ENCODE assay signal across 7 cellular contexts in genomic region chr20:59751075-59751711, GRCh38.
A peak's percentile ranks its signal among the peaks of the same experiment; 100 is the strongest.
DNase-seq lines count a peak whose midpoint lies in the region; ATAC-seq and TF ChIP-seq lines count a peak whose summit lies in the region.

No MANE protein-coding gene starts in this region.

- POLR2A ChIA-PET in WTC11 (lab: Charles Lee), result no interaction called here

- H3K9ac ChIP-seq in Loucy (ENCODE audit: low read depth, low read length, poor library complexity, severe bottlenecking), result no peak overlapping the region
- H3K9ac ChIP-seq in parathyroid adenoma, result no peak overlapping the region

- H3K36me3 ChIP-seq in DOHH2 (ENCODE audit: control insufficient read depth, low read length) (no peaks in the 10 kb centered on the region), Loucy (ENCODE audit: insufficient read depth, low read length) (peaks cover 25% of the 10 kb centered on the region; the same call in 1 of the 2 replicates), parathyroid adenoma (ENCODE audit: control insufficient read depth, insufficient read depth, low read length) (no peaks in the 10 kb centered on the region)

- H3F3A ChIP-seq in DOHH2 (ENCODE audit: control insufficient read depth, insufficient read depth) (no peaks in the 10 kb centered on the region), Loucy (ENCODE audit: low read depth) (no peaks in the 10 kb centered on the region)

- H3K79me2 ChIP-seq in DOHH2 (ENCODE audit: control insufficient read depth, low read length), result no peaks in the 10 kb centered on the region
- H3K79me2 ChIP-seq in Loucy (ENCODE audit: insufficient read depth, low read length), result no peaks in the 10 kb centered on the region
- H3K79me2 ChIP-seq in parathyroid adenoma, result no peaks in the 10 kb centered on the region

- H3K9me2 ChIP-seq in DOHH2 (replicated peaks; ENCODE audit: control insufficient read depth, low read length), result no peaks in the 10 kb centered on the region
- H3K9me2 ChIP-seq in Loucy (replicated peaks; ENCODE audit: low read depth, low read length), result no peaks in the 10 kb centered on the region

- no peaks in the 10 kb centered on the region for H3K9me3 Mint-ChIP-seq in WTC11

- peaks cover 49% of the 10 kb centered on the region for H3K27me3 Mint-ChIP-seq in WTC11 (ENCODE audit: low read depth)

- no peak overlapping the region for H3K4me2 ChIP-seq in DOHH2 (ENCODE audit: low read length)
- no peak overlapping the region for H3K4me2 ChIP-seq in Loucy (ENCODE audit: low read depth, low read length, poor library complexity, severe bottlenecking)
- H3K4me2 ChIP-seq in parathyroid adenoma (ENCODE audit: low read length), result no peak overlapping the region

- H3K4me3 Mint-ChIP-seq in WTC11, result no peak overlapping the region

- peaks cover 11% of the 10 kb centered on the region for H3K4me1 ChIP-seq in DOHH2 (ENCODE audit: control insufficient read depth, low read length)
- no peaks in the 10 kb centered on the region for H3K4me1 ChIP-seq in Loucy (ENCODE audit: insufficient read depth, low read length, poor library complexity, severe bottlenecking)
- H3K4me1 ChIP-seq in parathyroid adenoma, result no peaks in the 10 kb centered on the region

- no peak overlapping the region for H3K27ac Mint-ChIP-seq in WTC11

- H2AFZ ChIP-seq in Loucy (ENCODE audit: low read length) (no peak overlapping the region), parathyroid adenoma (peak overlapping the region; percentile 33)

- H3K27ac ChIP-seq in DOHH2 (ENCODE audit: low read depth, low read length) (no peak overlapping the region), parathyroid adenoma (no peak overlapping the region)

- no peaks in the 10 kb centered on the region for H3K27me3 ChIP-seq in DOHH2 (ENCODE audit: control insufficient read depth, low read length)
- H3K27me3 ChIP-seq in Loucy (ENCODE audit: insufficient read depth, low read length, poor library complexity, severe bottlenecking), result no peaks in the 10 kb centered on the region
- peaks cover 8% of the 10 kb centered on the region for H3K27me3 ChIP-seq in parathyroid adenoma (ENCODE audit: control insufficient read depth, insufficient read depth, low read length)

- peaks cover 3% of the 10 kb centered on the region; the same call in 1 of the 2 replicates for H3K4me1 Mint-ChIP-seq in WTC11

- H3K36me3 Mint-ChIP-seq in WTC11, result no peaks in the 10 kb centered on the region

- H3K4me3 ChIP-seq in DOHH2 (ENCODE audit: low read length) (no peak overlapping the region), Loucy (ENCODE audit: low read length, poor library complexity, severe bottlenecking) (no peak overlapping the region), fibroblast of villous mesenchyme (ENCODE audit: low read depth, low read length) (no peak overlapping the region), parathyroid adenoma (ENCODE audit: low read depth, low read length) (no peak overlapping the region)

- CTCF ChIA-PET in WTC11 (lab: Charles Lee), result interaction anchor here (0.5 to 1.8 kb wide), 5 partner anchors 98 to 179 kb away, joined by 4 to 19 read pairs (median 10); no protein-coding TSS in a partner anchor

- ATAC-seq in GM19467 (IDR thresholded peaks at IDR 0.05; ENCODE audit: unreplicated experiment) (peak; percentile 42), WTC11 (peak; percentile 89), GM19452 (IDR thresholded peaks at IDR 0.05; ENCODE audit: unreplicated experiment) (no peak)

- H4K20me1 ChIP-seq in DOHH2 (ENCODE audit: control insufficient read depth, insufficient read depth, low read depth, low read length) (no peaks in the 10 kb centered on the region), Loucy (ENCODE audit: insufficient read depth, low read length, poor library complexity, severe bottlenecking) (no peaks in the 10 kb centered on the region)

- H3K9me3 ChIP-seq in DOHH2 (ENCODE audit: control insufficient read depth, insufficient read depth, low read length) (no peaks in the 10 kb centered on the region), Loucy (ENCODE audit: insufficient read depth, low read depth, low read length) (no peaks in the 10 kb centered on the region), parathyroid adenoma (ENCODE audit: control insufficient read depth, low read length) (no peaks in the 10 kb centered on the region)

- TF ChIP-seq CTCF in DOHH2 (IDR thresholded peaks at IDR 0.05; ENCODE audit: low read depth, low read length, poor library complexity, severe bottlenecking) (peak; percentile 75), Loucy (conservative IDR thresholded peaks at IDR 0.05; ENCODE audit: low read length) (peak; percentile 86), WTC11 (IDR thresholded peaks at IDR 0.05) (peak; percentile 61), fibroblast of villous mesenchyme (IDR thresholded peaks at IDR 0.05; ENCODE audit: insufficient read depth, low read depth, low read length) (peak; percentile 46), parathyroid adenoma (IDR thresholded peaks at IDR 0.05) (peak; percentile 64)

- DNase-seq in WTC11 (ENCODE audit: low spot score), result peak; percentile 87
- DNase-seq in fibroblast of villous mesenchyme (ENCODE audit: low read depth), result peak; percentile 20

TF ChIP-seq in WTC11, 78 proteins besides CTCF, POLR2A, EP300 and RAD21:
- TF ChIP-seq ZNF317 (CRISPR knock-in tag; IDR thresholded peaks at IDR 0.05; ENCODE audit: borderline replicate concordance, low read depth), result no peak
- no peak for TF ChIP-seq GTF2I (CRISPR knock-in tag; conservative IDR thresholded peaks at IDR 0.05)
- TF ChIP-seq JAZF1 (CRISPR knock-in tag; IDR thresholded peaks at IDR 0.05), result no peak
- TF ChIP-seq, protein P1, sequence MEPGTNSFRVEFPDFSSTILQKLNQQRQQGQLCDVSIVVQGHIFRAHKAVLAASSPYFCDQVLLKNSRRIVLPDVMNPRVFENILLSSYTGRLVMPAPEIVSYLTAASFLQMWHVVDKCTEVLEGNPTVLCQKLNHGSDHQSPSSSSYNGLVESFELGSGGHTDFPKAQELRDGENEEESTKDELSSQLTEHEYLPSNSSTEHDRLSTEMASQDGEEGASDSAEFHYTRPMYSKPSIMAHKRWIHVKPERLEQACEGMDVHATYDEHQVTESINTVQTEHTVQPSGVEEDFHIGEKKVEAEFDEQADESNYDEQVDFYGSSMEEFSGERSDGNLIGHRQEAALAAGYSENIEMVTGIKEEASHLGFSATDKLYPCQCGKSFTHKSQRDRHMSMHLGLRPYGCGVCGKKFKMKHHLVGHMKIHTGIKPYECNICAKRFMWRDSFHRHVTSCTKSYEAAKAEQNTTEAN (CRISPR knock-in tag; IDR thresholded peaks at IDR 0.05), result no peak
- TF ChIP-seq, protein P2, sequence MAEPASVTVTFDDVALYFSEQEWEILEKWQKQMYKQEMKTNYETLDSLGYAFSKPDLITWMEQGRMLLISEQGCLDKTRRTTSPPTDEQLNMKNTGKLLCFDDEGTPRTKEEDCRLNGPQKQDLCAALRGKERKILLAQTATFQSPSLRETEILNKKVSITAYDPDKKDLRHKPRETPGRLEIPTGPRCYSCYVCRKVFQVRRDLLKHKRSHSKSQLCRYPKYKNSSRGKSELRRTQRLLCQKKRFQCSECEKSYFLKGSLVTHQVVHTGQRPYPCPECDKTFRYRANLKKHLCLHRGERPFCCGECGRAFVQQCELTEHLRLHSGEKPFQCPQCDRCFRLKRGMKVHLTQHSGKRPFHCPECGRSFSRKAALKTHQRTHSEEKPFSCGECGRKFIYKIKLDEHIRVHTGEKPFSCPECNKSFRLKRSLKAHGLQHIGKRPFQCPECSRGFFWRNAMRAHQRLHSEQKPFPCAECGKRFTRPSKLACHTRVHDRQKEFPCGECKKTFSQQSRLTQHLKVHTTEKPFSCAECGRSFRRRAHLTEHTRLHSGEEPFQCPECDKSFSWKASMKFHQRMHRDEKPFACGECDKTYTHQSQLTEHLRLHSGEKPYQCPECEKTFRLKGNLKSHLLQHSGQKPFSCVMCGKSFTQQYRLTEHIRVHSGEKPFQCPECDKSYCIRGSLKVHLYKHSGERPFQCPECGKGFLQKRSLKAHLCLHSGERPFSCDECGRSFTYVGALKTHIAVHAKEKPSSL (CRISPR knock-in tag; conservative IDR thresholded peaks at IDR 0.05), result no peak
- no peak for TF ChIP-seq ZNF512 (CRISPR knock-in tag; IDR thresholded peaks at IDR 0.05; ENCODE audit: borderline replicate concordance)
- no peak for TF ChIP-seq NR2C2 (CRISPR knock-in tag; IDR thresholded peaks at IDR 0.05)
- TF ChIP-seq NR3C1 (CRISPR knock-in tag; conservative IDR thresholded peaks at IDR 0.05; ENCODE audit: low read depth), result no peak
- no peak for TF ChIP-seq ATF1 (CRISPR knock-in tag; IDR thresholded peaks at IDR 0.05)
- no peak for TF ChIP-seq TP53 (CRISPR knock-in tag; IDR thresholded peaks at IDR 0.05)
